Comparison of ENCODE assay signal across 9 cellular contexts in the genomic region with DNA sequence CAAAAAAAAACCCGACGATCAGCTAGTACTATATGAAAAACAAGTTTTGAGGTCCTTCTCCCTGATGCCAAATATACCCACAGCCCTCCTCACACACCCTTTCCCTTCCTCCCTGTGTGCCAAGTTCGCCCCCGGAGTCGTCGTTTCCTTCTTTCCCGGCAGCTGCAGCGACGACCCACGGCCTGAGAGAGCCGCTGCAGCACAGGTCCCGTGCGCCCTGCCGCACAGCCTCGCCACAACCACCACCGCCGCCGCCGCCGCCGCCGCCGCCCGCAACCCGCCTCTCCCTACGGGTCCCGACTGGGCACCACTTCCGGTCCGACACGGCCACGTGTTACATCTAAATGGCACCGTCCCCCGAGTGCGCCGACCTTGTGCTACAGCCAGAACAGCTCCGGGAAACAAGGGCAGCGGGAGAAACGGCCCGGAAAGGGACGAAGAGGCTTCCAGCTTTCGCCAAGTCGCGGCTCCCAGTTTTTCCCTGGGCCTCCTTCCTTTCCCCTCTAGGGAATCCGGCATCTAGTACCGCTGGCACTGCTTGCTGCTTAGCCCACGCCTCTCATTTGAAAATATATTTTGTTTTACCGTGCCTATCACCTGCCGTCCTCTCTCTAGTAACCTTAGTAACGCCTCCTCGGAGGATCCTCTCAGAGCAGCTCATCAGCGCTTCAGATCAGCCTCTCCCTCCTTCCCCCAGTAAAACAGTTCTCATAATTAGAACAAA. TPM values are rescaled to one million over a fixed set of nuclear protein-coding genes. Genes with fewer than 3 reads are reported as not detected.
DNase-seq lines count a peak whose midpoint lies in the region; ATAC-seq, FAIRE-seq and TF ChIP-seq lines count a peak whose summit lies in the region.
"Had no signal": no experiment of that assay in that cellular context is flagged by ENCODE, and none has a peak within 500 bp of the region (broad histone marks: within the 10 kb centered on the region; RNA-seq: fewer than 3 reads in every experiment).

A gene with protein sequence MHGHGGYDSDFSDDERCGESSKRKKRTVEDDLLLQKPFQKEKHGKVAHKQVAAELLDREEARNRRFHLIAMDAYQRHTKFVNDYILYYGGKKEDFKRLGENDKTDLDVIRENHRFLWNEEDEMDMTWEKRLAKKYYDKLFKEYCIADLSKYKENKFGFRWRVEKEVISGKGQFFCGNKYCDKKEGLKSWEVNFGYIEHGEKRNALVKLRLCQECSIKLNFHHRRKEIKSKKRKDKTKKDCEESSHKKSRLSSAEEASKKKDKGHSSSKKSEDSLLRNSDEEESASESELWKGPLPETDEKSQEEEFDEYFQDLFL (minus strand): TSS at position 315 of the 724 bp plus-strand sequence. CDS start 2,486 bp downstream, outside the sequence.

- peak; percentile 72 for TF ChIP-seq CTCF in HepG2 (CRISPR knock-in tag; IDR thresholded peaks at IDR 0.05)

- no peaks in the 10 kb centered on the region for H3K9me3 ChIP-seq in HepG2 (ENCODE audit: low read length)

- peak within 1 kb of the TSS; percentile 99 for H2AFZ ChIP-seq in HepG2 (ENCODE audit: low read length)

- BruUV-seq in HepG2 (replicated peaks; lab: Mats Ljungman, UMichigan) = no TSS peak

- FAIRE-seq in HepG2 (lab: Jason Lieb, UNC) = no peak

- no peak within 1 kb of the TSS for H3K4me3 Mint-ChIP-seq in activated CD4-positive, alpha-beta T cell treated with anti-CD3 and anti-CD28 coated beads, Interleukin-2, amount 10 ng/mL, durations not matched to agents 7 days and 5 days

- POLR2A ChIA-PET in activated CD4-positive, alpha-beta T cell treated with anti-CD3 and anti-CD28 coated beads, Interleukin-2, amount 10 ng/mL, durations not matched to agents 7 days and 5 days (lab: Charles Lee) = interaction anchor here (0.6 to 1.1 kb wide), 3 partner anchors 23 to 207 kb away, joined by 3 read pairs; no protein-coding TSS in a partner anchor
- POLR2A ChIA-PET in HepG2 (lab: Yijun Ruan, JAX) = interaction anchor here (0.5 to 1.8 kb wide), 10 partner anchors 9 to 421 kb away, joined by 3 to 5 read pairs (median 3); a partner anchor contains a TSS

- H3K9ac ChIP-seq in HepG2 (ENCODE audit: insufficient read depth, low read depth, low read length) = peak within 1 kb of the TSS; percentile 85

- peaks cover 3% of the 10 kb centered on the region for H3K36me3 Mint-ChIP-seq in activated CD4-positive, alpha-beta T cell treated with anti-CD3 and anti-CD28 coated beads, Interleukin-2, amount 10 ng/mL, durations not matched to agents 7 days and 5 days (ENCODE audit: low read depth)

- H4K20me1 ChIP-seq in HepG2 (ENCODE audit: insufficient read depth, low read length) = no peaks in the 10 kb centered on the region

- CTCF ChIA-PET in activated CD4-positive, alpha-beta T cell treated with anti-CD3 and anti-CD28 coated beads, Interleukin-2, amount 10 ng/mL, durations not matched to agents 7 days and 5 days (lab: Charles Lee) = interaction anchor here (1.2 to 1.5 kb wide), 2 partner anchors 9 to 212 kb away, joined by 4 to 5 read pairs; no protein-coding TSS in a partner anchor
- CTCF ChIA-PET in HepG2 (lab: Yijun Ruan, JAX; ENCODE audit: low intra/inter-chr PET ratio, low total read pairs) = no interaction called here

- peak within 1 kb of the TSS; percentile 95 for H3K4me2 ChIP-seq in HepG2 (ENCODE audit: low read depth, low read length)

- TF ChIP-seq POLR2A in HepG2 (IDR thresholded peaks at IDR 0.05; ENCODE audit: insufficient read depth in 1 of 2, low read depth in 2 of 2, low read length in 2 of 2) = peak; percentile 47 to 73

- WGBS in HepG2 (ENCODE audit: low lambda C conversion rate) = under 1% methylated on average over 37 of the region's 51 CpGs

- no peaks in the 10 kb centered on the region; a peak in 1 of 5 replicates for H3K27me3 ChIP-seq in HepG2 (ENCODE audit: control insufficient read depth in 1 of 2, insufficient read depth in 2 of 2, low read length in 2 of 2)

- peak; percentile 78 to 97 (median 94) for DNase-seq in C1 segment of cervical spinal cord (lab: John Stamatoyannopoulos, UW)
- DNase-seq in GM19240 (ENCODE audit: insufficient read length, low spot score) = peak; percentile 47
- DNase-seq in NCI-H524 treated with DMSO at 0.1 percent for 48 hours (lab: John Stamatoyannopoulos, UW) = peak; percentile 46
- DNase-seq in activated CD4-positive, alpha-beta T cell treated with anti-CD3 and anti-CD28 coated beads, Interleukin-2, amount 10 ng/mL, durations not matched to agents 7 days and 5 days = peak; percentile 88
- DNase-seq in dermis blood vessel endothelial cell = peak; percentile 96
- DNase-seq in HepG2 (ENCODE audit: low spot score) = peak; percentile 73
- DNase-seq in stimulated activated CD4-positive, alpha-beta T cell treated with anti-CD3 and anti-CD28 coated beads, Interleukin-2, amount 100 ng/mL, for 48 hours = peak; percentile 92

- H3K79me2 ChIP-seq in HepG2 (ENCODE audit: insufficient read depth, low read length) = peaks cover 8% of the 10 kb centered on the region

- in situ Hi-C loops in HepG2 (cut with HindIII; ENCODE audit: extremely low pct_ligation_motif_present, low pct_unique_long_range_greater_than_20kb) = loop anchor here (10.0 kb wide), 1 partner anchor 112 kb away; no protein-coding TSS in a partner anchor

- ATAC-seq in HG03457 (IDR thresholded peaks at IDR 0.05; ENCODE audit: unreplicated experiment) (peak; percentile 67), HepG2 (peak; percentile 99)

- H3K4me3 ChIP-seq in HepG2 (replicated peaks in 1 of 3; ENCODE audit: insufficient read depth in 1 of 3, low read depth in 2 of 3, low read length in 3 of 3) = peak within 1 kb of the TSS; percentile 78 to 88 (median 84)

- peak within 1 kb of the TSS; percentile 61 for H3K27ac ChIP-seq in HepG2 (ENCODE audit: extremely low read length, insufficient read depth, low read length)

- H3K27me3 Mint-ChIP-seq in activated CD4-positive, alpha-beta T cell treated with anti-CD3 and anti-CD28 coated beads, Interleukin-2, amount 10 ng/mL, durations not matched to agents 7 days and 5 days = no peaks in the 10 kb centered on the region
- H3K27me3 Mint-ChIP-seq: stimulated activated naive CD8-positive, alpha-beta T cell treated with anti-CD3 and anti-CD28 coated beads, Interleukin-15, Interleukin-2, amounts not matched to agents 100 ng/mL and 50 ng/mL, for 24 hours had no signal

- H3K36me3 ChIP-seq in HepG2 (replicated peaks in 1 of 2; ENCODE audit: control insufficient read depth in 1 of 2, insufficient read depth in 2 of 2, low read length in 2 of 2) = peaks cover 0 to 11% of the 10 kb centered on the region in 2 experiments; a peak in 3 of 5 replicates

- intact Hi-C loops in HepG2 (cut with micrococcal nuclease; ENCODE audit: unreplicated experiment) = loop anchor here (1.0 kb wide), 1 partner anchor 114 kb away; no protein-coding TSS in a partner anchor

- H3K4me1 ChIP-seq in HepG2 (ENCODE audit: insufficient read depth, low read length) = peaks cover 24% of the 10 kb centered on the region

- H3K27ac Mint-ChIP-seq in activated CD4-positive, alpha-beta T cell treated with anti-CD3 and anti-CD28 coated beads, Interleukin-2, amount 10 ng/mL, durations not matched to agents 7 days and 5 days = no peak within 1 kb of the TSS

- TF ChIP-seq RAD21 in HepG2 (CRISPR knock-in tag; IDR thresholded peaks at IDR 0.05) = peak; percentile 65

- no peaks in the 10 kb centered on the region for H3K9me3 Mint-ChIP-seq in activated CD4-positive, alpha-beta T cell treated with anti-CD3 and anti-CD28 coated beads, Interleukin-2, amount 10 ng/mL, durations not matched to agents 7 days and 5 days
- H3K9me3 Mint-ChIP-seq: stimulated activated naive CD8-positive, alpha-beta T cell treated with anti-CD3 and anti-CD28 coated beads, Interleukin-15, Interleukin-2, amounts not matched to agents 100 ng/mL and 50 ng/mL, for 24 hours had no signal

- TF ChIP-seq EP300 in HepG2 (IDR thresholded peaks at IDR 0.05; ENCODE audit: low read depth in 2 of 2, low read length in 2 of 2) (peak; percentile 10 to 51; a peak in 1 of 4 replicates), HepG2 (CRISPR knock-in tag; IDR thresholded peaks at IDR 0.05; ENCODE audit: borderline replicate concordance) (0 out of 2 replicates have a peak, but pooled peaks have one; percentile 25)

- peaks cover 19% of the 10 kb centered on the region for H3K4me1 Mint-ChIP-seq in activated CD4-positive, alpha-beta T cell treated with anti-CD3 and anti-CD28 coated beads, Interleukin-2, amount 10 ng/mL, durations not matched to agents 7 days and 5 days

TF ChIP-seq in HepG2, 621 proteins besides CTCF, POLR2A, EP300 and RAD21 (continues in another document):
- TF ChIP-seq CBX2 (IDR thresholded peaks at IDR 0.05; ENCODE audit: low read depth, low read length) (no peak; the same call in 1 of the 2 replicates), CBX2 (CRISPR knock-in tag; IDR thresholded peaks at IDR 0.05; ENCODE audit: low read depth) (peak; percentile 89; the same call in 1 of the 2 replicates), ZNF143 (CRISPR knock-in tag; IDR thresholded peaks at IDR 0.05) (peak; percentile 72; the same call in 1 of the 2 replicates)

RNA-seq across cellular contexts. Expression of the gene that starts here (rescaled TPM):
- total RNA-seq in activated CD4-positive, alpha-beta T cell treated with anti-CD3 and anti-CD28 coated beads, Interleukin-2, amount 10 ng/mL, durations not matched to agents 7 days and 5 days = 10 to 100 TPM; 13.7 TPM
- total RNA-seq in dermis blood vessel endothelial cell = 5.1 and 5.8 TPM in 2 replicates
- 5.2 and 5.3 TPM in 2 replicates for total RNA-seq in HepG2 (2016; rRNA removed; fragmentation: Illumina TruSeq; extraction: Trizol)
- 2.1 and 2.7 TPM in 2 replicates for total RNA-seq in HepG2 (2016; cell fraction: cytosol; rRNA removed; fragmentation: Illumina TruSeq; extraction: Trizol; ENCODE audit: low read depth)
- 5.4 and 6.3 TPM in 2 replicates for total RNA-seq in HepG2 (2016; cell fraction: insoluble cytoplasmic fraction; rRNA removed; fragmentation: Illumina TruSeq; extraction: Trizol)
- 4.5 and 4.8 TPM in 2 replicates for total RNA-seq in HepG2 (2016; cell fraction: membrane; rRNA removed; fragmentation: Illumina TruSeq; extraction: Trizol)
- 19.1 and 24.8 TPM in 2 replicates for total RNA-seq in HepG2 (2016; cell fraction: nucleus; rRNA removed; fragmentation: Illumina TruSeq; extraction: Trizol)
- polyA plus RNA-seq in HepG2 (2011; rRNA removed) = 6.4 and 7.4 TPM in 2 replicates
- 0.58 and 1.0 TPM in 2 replicates for polyA plus RNA-seq in HepG2 (2011; cell fraction: cytosol; rRNA removed)
- 7.8 and 13.9 TPM in 2 replicates for polyA plus RNA-seq in HepG2 (2011; cell fraction: nucleus; rRNA removed)
- polyA plus RNA-seq in HepG2 (2012) = 17.5 and 19.1 TPM in 2 replicates
- polyA plus RNA-seq in HepG2 (2016; cell fraction: cytosol; fragmentation: Illumina TruSeq; extraction: Trizol; ENCODE audit: low read depth) = 1.8 and 1.9 TPM in 2 replicates
- 8.3 and 9.5 TPM in 2 replicates for polyA plus RNA-seq in HepG2 (2016; cell fraction: insoluble cytoplasmic fraction; fragmentation: Illumina TruSeq; extraction: Trizol; ENCODE audit: low read depth)
- 2.8 and 2.9 TPM in 2 replicates for polyA plus RNA-seq in HepG2 (2016; cell fraction: membrane; fragmentation: Illumina TruSeq; extraction: Trizol; ENCODE audit: low read depth)
- polyA plus RNA-seq in HepG2 (2016; cell fraction: nucleus; fragmentation: Illumina TruSeq; extraction: Trizol; ENCODE audit: insufficient read depth, low read depth) = 29.1 and 30.9 TPM in 2 replicates
- 2.5 and 2.9 TPM in 2 replicates for polyA minus RNA-seq in HepG2 (2011; rRNA and poly(A)+ RNA removed; ENCODE audit: low replicate concordance)
- 1.1 and 2.6 TPM in 2 replicates for polyA minus RNA-seq in HepG2 (2011; cell fraction: cytosol; rRNA and poly(A)+ RNA removed)
- 58.6 and 62.0 TPM in 2 replicates for polyA minus RNA-seq in HepG2 (2011; cell fraction: nucleus; rRNA and poly(A)+ RNA removed)

Comparison
In these comparisons a context has a peak if more than half of its experiments do, and no peak if none do; other contexts are left out.
1. Peak in every context shown above with its lines: DNase-seq, ATAC-seq, H3K4me3 ChIP-seq and H3K27ac ChIP-seq.
2. DNase-seq: peak in every context shown above with its lines; median percentile 96 in dermis blood vessel endothelial cell; 94 in C1 segment of cervical spinal cord; 92 in stimulated activated CD4-positive, alpha-beta T cell treated with anti-CD3 and anti-CD28 coated beads, Interleukin-2, amount 100 ng/mL, for 48 hours; 88 in activated CD4-positive, alpha-beta T cell treated with anti-CD3 and anti-CD28 coated beads, Interleukin-2, amount 10 ng/mL, durations not matched to agents 7 days and 5 days; 73 in HepG2; 47 in GM19240; 46 in NCI-H524 treated with DMSO at 0.1 percent for 48 hours.